7 cellular contexts compared by ENCODE assay signal in the genomic region with DNA sequence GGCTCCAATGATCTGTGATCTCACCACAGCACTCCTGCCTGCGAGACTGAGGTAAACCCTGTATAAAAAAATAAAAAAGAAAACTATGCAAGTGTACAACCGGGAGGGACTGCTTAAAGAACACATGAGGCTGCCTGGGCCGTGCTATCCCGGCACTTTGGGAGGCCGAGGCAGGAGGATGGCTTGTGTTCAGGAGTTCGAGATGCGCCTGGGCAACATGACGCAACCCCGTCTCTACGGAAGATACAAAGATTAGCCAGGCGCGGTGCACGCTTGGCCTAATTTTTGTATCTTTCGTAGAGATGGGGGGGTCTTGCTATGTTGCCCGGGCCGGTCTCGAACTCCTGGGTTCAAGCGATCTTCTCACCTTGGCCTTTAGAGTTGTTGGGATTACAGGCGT.
DNase-seq lines count a peak whose midpoint lies in the region; ATAC-seq and TF ChIP-seq lines count a peak whose summit lies in the region.
"Not testable (repeated sequence)": the region's sequence is repeated elsewhere in the genome, so short reads cannot be mapped to it uniquely, and the experiment has no call there.

No MANE protein-coding gene starts in this region.

- 100% methylated on average over 15 of the region's 19 CpGs for WGBS in smooth muscle cell (ENCODE audit: low lambda C conversion rate)

- not testable (repeated sequence) for H3K27me3 Mint-ChIP-seq in activated T-helper 17 cell treated with anti-CD3 and anti-CD28 coated beads, Interleukin-2, amount 50 U/mL, for 72 hours; natural killer cell (ENCODE audit: low read depth in 2 of 2)

- H3K27ac ChIP-seq in PC-3 (ENCODE audit: low read length); smooth muscle cell (ENCODE audit: low read depth): not testable (repeated sequence)
- peak overlapping the region; percentile 83 to 88 for H3K27ac ChIP-seq in right atrium auricular region

- not testable (repeated sequence) for H3K36me3 Mint-ChIP-seq in activated T-helper 17 cell treated with anti-CD3 and anti-CD28 coated beads, Interleukin-2, amount 50 U/mL, for 72 hours (ENCODE audit: low read depth); natural killer cell

- H3K9me2 ChIP-seq in PC-3 (replicated peaks; ENCODE audit: low read length): not testable (repeated sequence)

- TF ChIP-seq CTCF in PC-3 (conservative IDR thresholded peaks at IDR 0.05; ENCODE audit: low read depth, low read length); choroid plexus epithelial cell (conservative IDR thresholded peaks at IDR 0.05; ENCODE audit: low read depth, low read length); right atrium auricular region (IDR thresholded peaks at IDR 0.05); natural killer cell (IDR thresholded peaks at IDR 0.05); smooth muscle cell (IDR thresholded peaks at IDR 0.05; ENCODE audit: borderline replicate concordance, insufficient read depth, poor library complexity, severe bottlenecking): not testable (repeated sequence)

- not testable (repeated sequence) for H3K36me3 ChIP-seq in PC-3 (ENCODE audit: low read depth, low read length); right atrium auricular region; smooth muscle cell (ENCODE audit: low read depth)

- not testable (repeated sequence) for H3K9me3 Mint-ChIP-seq in activated T-helper 17 cell treated with anti-CD3 and anti-CD28 coated beads, Interleukin-2, amount 50 U/mL, for 72 hours; natural killer cell

- H2AFZ ChIP-seq in PC-3 (ENCODE audit: low read length): peak overlapping the region; percentile 82; the same call in 1 of the 2 replicates
- H2AFZ ChIP-seq in smooth muscle cell (ENCODE audit: low read depth): not testable (repeated sequence)

- POLR2A ChIA-PET in PC-3 (lab: Charles Lee; ENCODE audit: unreplicated experiment): not testable (repeated sequence)

- BruUV-seq in PC-3 (replicated peaks; lab: Mats Ljungman, UMichigan): not testable (repeated sequence)

- not testable (repeated sequence) for H4K20me1 ChIP-seq in PC-3 (ENCODE audit: low read length); smooth muscle cell (ENCODE audit: low read depth)

- H3K79me2 ChIP-seq in PC-3 (ENCODE audit: low read length); smooth muscle cell (ENCODE audit: low read depth): not testable (repeated sequence)

- H3K27me3 ChIP-seq in PC-3 (ENCODE audit: low read length); right atrium auricular region; smooth muscle cell (ENCODE audit: low read depth): not testable (repeated sequence)

- not testable (repeated sequence) for ATAC-seq in PC-3; activated T-helper 17 cell treated with anti-CD3 and anti-CD28 coated beads, Interleukin-2, amount 50 U/mL, for 72 hours (replicated peaks); natural killer cell

- not testable (repeated sequence) for DNase-seq in PC-3; choroid plexus epithelial cell (ENCODE audit: low read depth); right atrium auricular region (ENCODE audit: low spot score); natural killer cell; smooth muscle cell (lab: John Stamatoyannopoulos, UW; ENCODE audit: unreplicated experiment)

- H3F3A ChIP-seq in PC-3 (ENCODE audit: low read length, unreplicated experiment); smooth muscle cell (ENCODE audit: low read depth): not testable (repeated sequence)

- intact Hi-C loops in PC-3 (cut with micrococcal nuclease): not testable (repeated sequence)
- intact Hi-C loops in natural killer cell (cut with micrococcal nuclease): loop anchor here (5.0 kb wide), 2 partner anchors 44 to 74 kb away; partner anchors contain the start of gene ERV3-1

- not testable (repeated sequence) for H3K4me1 Mint-ChIP-seq in activated T-helper 17 cell treated with anti-CD3 and anti-CD28 coated beads, Interleukin-2, amount 50 U/mL, for 72 hours; natural killer cell

- peak overlapping the region; percentile 87 for H3K27ac Mint-ChIP-seq in activated T-helper 17 cell treated with anti-CD3 and anti-CD28 coated beads, Interleukin-2, amount 50 U/mL, for 72 hours
- H3K27ac Mint-ChIP-seq in natural killer cell: peak overlapping the region; percentile 77 to 88

- not testable (repeated sequence) for H3K9me3 ChIP-seq in PC-3 (ENCODE audit: low read length); right atrium auricular region; smooth muscle cell (replicated peaks; ENCODE audit: low read depth)

- H3K4me3 ChIP-seq in GM08714 (ENCODE audit: low read length) (peak overlapping the region; percentile 50; the same call in 1 of the 2 replicates), PC-3 (ENCODE audit: low read length) (peak overlapping the region; percentile 82; the same call in 1 of the 2 replicates), choroid plexus epithelial cell (ENCODE audit: low read depth, low read length) (peak overlapping the region; percentile 85), right atrium auricular region (peak overlapping the region; percentile 80 to 83), smooth muscle cell (peak overlapping the region; percentile 75)

- CTCF ChIA-PET in PC-3 (lab: Charles Lee): not testable (repeated sequence)

- H3K4me3 Mint-ChIP-seq in activated T-helper 17 cell treated with anti-CD3 and anti-CD28 coated beads, Interleukin-2, amount 50 U/mL, for 72 hours: peak overlapping the region; percentile 85
- peak overlapping the region; percentile 88 for H3K4me3 Mint-ChIP-seq in natural killer cell

- H3K4me2 ChIP-seq in PC-3 (ENCODE audit: low read length): peak overlapping the region; percentile 73
- peak overlapping the region; percentile 87 for H3K4me2 ChIP-seq in smooth muscle cell

- H3K4me1 ChIP-seq in PC-3 (ENCODE audit: insufficient read depth, low read length); right atrium auricular region; smooth muscle cell (ENCODE audit: low read depth): not testable (repeated sequence)

- H3K9ac ChIP-seq in PC-3 (ENCODE audit: low read length): peak overlapping the region; percentile 79
- not testable (repeated sequence) for H3K9ac ChIP-seq in smooth muscle cell (ENCODE audit: low read depth)
